ENCODE assay signal across 1 cellular context in the genomic region with DNA sequence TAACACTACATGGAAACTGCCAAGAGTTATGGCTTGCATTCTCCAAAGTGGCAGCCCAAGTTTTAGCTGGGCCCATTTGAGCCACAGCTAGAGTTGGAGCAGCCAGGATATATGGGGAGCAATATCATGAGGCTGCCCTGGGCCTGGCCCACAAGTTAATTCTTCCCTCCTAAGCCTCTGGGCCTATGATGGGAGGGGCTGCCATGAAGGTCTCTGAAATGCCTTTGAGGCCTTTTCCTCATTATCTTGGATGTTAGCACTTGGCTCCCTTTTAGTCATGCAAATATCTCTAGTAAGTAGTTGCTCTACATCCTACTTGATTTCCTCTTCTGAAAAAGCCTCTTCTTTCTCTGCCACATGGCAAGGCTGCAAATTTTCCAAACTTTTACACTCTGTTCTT.
TF ChIP-seq lines count a peak whose summit lies in the region.

No MANE protein-coding gene starts in this region.

TF ChIP-seq in GM23338, 12 proteins besides CTCF, POLR2A, EP300 and RAD21 (continued from another document):
- TF ChIP-seq, protein P1, sequence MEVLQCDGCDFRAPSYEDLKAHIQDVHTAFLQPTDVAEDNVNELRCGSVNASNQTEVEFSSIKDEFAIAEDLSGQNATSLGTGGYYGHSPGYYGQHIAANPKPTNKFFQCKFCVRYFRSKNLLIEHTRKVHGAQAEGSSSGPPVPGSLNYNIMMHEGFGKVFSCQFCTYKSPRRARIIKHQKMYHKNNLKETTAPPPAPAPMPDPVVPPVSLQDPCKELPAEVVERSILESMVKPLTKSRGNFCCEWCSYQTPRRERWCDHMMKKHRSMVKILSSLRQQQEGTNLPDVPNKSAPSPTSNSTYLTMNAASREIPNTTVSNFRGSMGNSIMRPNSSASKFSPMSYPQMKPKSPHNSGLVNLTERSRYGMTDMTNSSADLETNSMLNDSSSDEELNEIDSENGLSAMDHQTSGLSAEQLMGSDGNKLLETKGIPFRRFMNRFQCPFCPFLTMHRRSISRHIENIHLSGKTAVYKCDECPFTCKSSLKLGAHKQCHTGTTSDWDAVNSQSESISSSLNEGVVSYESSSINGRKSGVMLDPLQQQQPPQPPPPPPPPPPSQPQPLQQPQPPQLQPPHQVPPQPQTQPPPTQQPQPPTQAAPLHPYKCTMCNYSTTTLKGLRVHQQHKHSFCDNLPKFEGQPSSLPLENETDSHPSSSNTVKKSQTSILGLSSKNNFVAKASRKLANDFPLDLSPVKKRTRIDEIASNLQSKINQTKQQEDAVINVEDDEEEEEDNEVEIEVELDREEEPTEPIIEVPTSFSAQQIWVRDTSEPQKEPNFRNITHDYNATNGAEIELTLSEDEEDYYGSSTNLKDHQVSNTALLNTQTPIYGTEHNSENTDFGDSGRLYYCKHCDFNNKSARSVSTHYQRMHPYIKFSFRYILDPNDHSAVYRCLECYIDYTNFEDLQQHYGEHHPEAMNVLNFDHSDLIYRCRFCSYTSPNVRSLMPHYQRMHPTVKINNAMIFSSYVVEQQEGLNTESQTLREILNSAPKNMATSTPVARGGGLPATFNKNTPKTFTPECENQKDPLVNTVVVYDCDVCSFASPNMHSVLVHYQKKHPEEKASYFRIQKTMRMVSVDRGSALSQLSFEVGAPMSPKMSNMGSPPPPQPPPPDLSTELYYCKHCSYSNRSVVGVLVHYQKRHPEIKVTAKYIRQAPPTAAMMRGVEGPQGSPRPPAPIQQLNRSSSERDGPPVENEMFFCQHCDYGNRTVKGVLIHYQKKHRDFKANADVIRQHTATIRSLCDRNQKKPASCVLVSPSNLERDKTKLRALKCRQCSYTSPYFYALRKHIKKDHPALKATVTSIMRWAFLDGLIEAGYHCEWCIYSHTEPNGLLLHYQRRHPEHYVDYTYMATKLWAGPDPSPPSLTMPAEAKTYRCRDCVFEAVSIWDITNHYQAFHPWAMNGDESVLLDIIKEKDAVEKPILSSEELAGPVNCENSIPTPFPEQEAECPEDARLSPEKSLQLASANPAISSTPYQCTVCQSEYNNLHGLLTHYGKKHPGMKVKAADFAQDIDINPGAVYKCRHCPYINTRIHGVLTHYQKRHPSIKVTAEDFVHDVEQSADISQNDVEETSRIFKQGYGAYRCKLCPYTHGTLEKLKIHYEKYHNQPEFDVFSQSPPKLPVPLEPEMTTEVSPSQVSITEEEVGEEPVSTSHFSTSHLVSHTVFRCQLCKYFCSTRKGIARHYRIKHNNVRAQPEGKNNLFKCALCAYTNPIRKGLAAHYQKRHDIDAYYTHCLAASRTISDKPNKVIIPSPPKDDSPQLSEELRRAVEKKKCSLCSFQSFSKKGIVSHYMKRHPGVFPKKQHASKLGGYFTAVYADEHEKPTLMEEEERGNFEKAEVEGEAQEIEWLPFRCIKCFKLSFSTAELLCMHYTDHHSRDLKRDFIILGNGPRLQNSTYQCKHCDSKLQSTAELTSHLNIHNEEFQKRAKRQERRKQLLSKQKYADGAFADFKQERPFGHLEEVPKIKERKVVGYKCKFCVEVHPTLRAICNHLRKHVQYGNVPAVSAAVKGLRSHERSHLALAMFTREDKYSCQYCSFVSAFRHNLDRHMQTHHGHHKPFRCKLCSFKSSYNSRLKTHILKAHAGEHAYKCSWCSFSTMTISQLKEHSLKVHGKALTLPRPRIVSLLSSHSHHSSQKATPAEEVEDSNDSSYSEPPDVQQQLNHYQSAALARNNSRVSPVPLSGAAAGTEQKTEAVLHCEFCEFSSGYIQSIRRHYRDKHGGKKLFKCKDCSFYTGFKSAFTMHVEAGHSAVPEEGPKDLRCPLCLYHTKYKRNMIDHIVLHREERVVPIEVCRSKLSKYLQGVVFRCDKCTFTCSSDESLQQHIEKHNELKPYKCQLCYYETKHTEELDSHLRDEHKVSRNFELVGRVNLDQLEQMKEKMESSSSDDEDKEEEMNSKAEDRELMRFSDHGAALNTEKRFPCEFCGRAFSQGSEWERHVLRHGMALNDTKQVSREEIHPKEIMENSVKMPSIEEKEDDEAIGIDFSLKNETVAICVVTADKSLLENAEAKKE (CRISPR knock-in tag; IDR thresholded peaks at IDR 0.05) = no peak
- TF ChIP-seq, protein P2, sequence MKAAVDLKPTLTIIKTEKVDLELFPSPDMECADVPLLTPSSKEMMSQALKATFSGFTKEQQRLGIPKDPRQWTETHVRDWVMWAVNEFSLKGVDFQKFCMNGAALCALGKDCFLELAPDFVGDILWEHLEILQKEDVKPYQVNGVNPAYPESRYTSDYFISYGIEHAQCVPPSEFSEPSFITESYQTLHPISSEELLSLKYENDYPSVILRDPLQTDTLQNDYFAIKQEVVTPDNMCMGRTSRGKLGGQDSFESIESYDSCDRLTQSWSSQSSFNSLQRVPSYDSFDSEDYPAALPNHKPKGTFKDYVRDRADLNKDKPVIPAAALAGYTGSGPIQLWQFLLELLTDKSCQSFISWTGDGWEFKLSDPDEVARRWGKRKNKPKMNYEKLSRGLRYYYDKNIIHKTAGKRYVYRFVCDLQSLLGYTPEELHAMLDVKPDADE (IDR thresholded peaks at IDR 0.05) = no peak
- no peak for TF ChIP-seq EZH2phosphoT487 (IDR thresholded peaks at IDR 0.05; ENCODE audit: unreplicated experiment)
- TF ChIP-seq POLR2AphosphoS5 (IDR thresholded peaks at IDR 0.05; ENCODE audit: low read depth) = no peak
- TF ChIP-seq EZH2 (IDR thresholded peaks at IDR 0.05; ENCODE audit: low read depth, unreplicated experiment) = no peak
- TF ChIP-seq STAT1 (IDR thresholded peaks at IDR 0.05; ENCODE audit: unreplicated experiment) = no peak
- TF ChIP-seq, protein P3, sequence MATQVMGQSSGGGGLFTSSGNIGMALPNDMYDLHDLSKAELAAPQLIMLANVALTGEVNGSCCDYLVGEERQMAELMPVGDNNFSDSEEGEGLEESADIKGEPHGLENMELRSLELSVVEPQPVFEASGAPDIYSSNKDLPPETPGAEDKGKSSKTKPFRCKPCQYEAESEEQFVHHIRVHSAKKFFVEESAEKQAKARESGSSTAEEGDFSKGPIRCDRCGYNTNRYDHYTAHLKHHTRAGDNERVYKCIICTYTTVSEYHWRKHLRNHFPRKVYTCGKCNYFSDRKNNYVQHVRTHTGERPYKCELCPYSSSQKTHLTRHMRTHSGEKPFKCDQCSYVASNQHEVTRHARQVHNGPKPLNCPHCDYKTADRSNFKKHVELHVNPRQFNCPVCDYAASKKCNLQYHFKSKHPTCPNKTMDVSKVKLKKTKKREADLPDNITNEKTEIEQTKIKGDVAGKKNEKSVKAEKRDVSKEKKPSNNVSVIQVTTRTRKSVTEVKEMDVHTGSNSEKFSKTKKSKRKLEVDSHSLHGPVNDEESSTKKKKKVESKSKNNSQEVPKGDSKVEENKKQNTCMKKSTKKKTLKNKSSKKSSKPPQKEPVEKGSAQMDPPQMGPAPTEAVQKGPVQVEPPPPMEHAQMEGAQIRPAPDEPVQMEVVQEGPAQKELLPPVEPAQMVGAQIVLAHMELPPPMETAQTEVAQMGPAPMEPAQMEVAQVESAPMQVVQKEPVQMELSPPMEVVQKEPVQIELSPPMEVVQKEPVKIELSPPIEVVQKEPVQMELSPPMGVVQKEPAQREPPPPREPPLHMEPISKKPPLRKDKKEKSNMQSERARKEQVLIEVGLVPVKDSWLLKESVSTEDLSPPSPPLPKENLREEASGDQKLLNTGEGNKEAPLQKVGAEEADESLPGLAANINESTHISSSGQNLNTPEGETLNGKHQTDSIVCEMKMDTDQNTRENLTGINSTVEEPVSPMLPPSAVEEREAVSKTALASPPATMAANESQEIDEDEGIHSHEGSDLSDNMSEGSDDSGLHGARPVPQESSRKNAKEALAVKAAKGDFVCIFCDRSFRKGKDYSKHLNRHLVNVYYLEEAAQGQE (IDR thresholded peaks at IDR 0.05; ENCODE audit: unreplicated experiment) = no peak
